1 cellular context compared by ENCODE assay signal in genomic region chr4:55395529-55396304, GRCh38.
TF ChIP-seq lines count a peak whose summit lies in the region.

TMEM165 (plus strand) TSS chr4:55395957; CDS start chr4:55396190, 233 bp downstream.

TF ChIP-seq in GM12878, 131 proteins besides CTCF, POLR2A, EP300 and RAD21 (continued from another document and continues in another):
- TF ChIP-seq ZBTB11 (CRISPR knock-in tag; IDR thresholded peaks at IDR 0.05) (no peak), BACH1 (IDR thresholded peaks at IDR 0.05; ENCODE audit: borderline replicate concordance) (peak; percentile 64; the same call in 1 of the 2 replicates), SREBF1 (IDR thresholded peaks at IDR 0.05; ENCODE audit: low read length) (no peak), MEF2B (IDR thresholded peaks at IDR 0.05; ENCODE audit: partially characterized antibody, poor library complexity, severe bottlenecking) (peak; percentile 18), RAD51 (IDR thresholded peaks at IDR 0.05) (no peak), YY1 (IDR thresholded peaks at IDR 0.05; ENCODE audit: low read depth, low read length) (peak; percentile 12; the same call in 1 of the 2 replicates), SMC3 (IDR thresholded peaks at IDR 0.05; ENCODE audit: borderline replicate concordance, low read length) (no peak), EGR1 (IDR thresholded peaks at IDR 0.05; ENCODE audit: borderline replicate concordance in 1 of 2, low read depth in 2 of 2, low read length in 2 of 2) (no peak), CBX3 (IDR thresholded peaks at IDR 0.05; ENCODE audit: borderline replicate concordance, low read depth) (no peak), ATF2 (IDR thresholded peaks at IDR 0.05; ENCODE audit: low read length) (no peak), CUX1 (IDR thresholded peaks at IDR 0.05; ENCODE audit: insufficient replicate concordance, low read depth, low read length) (no peak), NR2F1 (conservative IDR thresholded peaks at IDR 0.05) (peak; percentile 77), RB1 (IDR thresholded peaks at IDR 0.05; ENCODE audit: borderline replicate concordance) (no peak), BCL3 (IDR thresholded peaks at IDR 0.05; ENCODE audit: borderline replicate concordance, insufficient read depth, low read depth, low read length, poor library complexity, severe bottlenecking) (no peak), ASH2L (IDR thresholded peaks at IDR 0.05; ENCODE audit: borderline replicate concordance, low read depth) (no peak; the same call in 1 of the 2 replicates), NBN (IDR thresholded peaks at IDR 0.05) (peak; percentile 79), ZBTB33 (IDR thresholded peaks at IDR 0.05) (no peak), BRCA1 (IDR thresholded peaks at IDR 0.05; ENCODE audit: low read depth, low read length) (no peak), CREB1 (IDR thresholded peaks at IDR 0.05; ENCODE audit: low read depth) (peak; percentile 90), MYB (IDR thresholded peaks at IDR 0.05; ENCODE audit: borderline replicate concordance, low read depth, low read length) (no peak), USF2 (IDR thresholded peaks at IDR 0.05; ENCODE audit: borderline replicate concordance, low read depth, low read length) (no peak), RFX5 (IDR thresholded peaks at IDR 0.05; ENCODE audit: low read depth, low read length) (peak; percentile 83; the same call in 1 of the 2 replicates), SUZ12 (IDR thresholded peaks at IDR 0.05; ENCODE audit: unreplicated experiment) (no peak), NRF1 (conservative IDR thresholded peaks at IDR 0.05; ENCODE audit: low read depth, low read length) (no peak), PRDM15 (CRISPR knock-in tag; IDR thresholded peaks at IDR 0.05) (no peak), POLR2AphosphoS2 (IDR thresholded peaks at IDR 0.05; ENCODE audit: low read depth, low read length) (peak; percentile 60; the same call in 1 of the 2 replicates), ZNF24 (IDR thresholded peaks at IDR 0.05) (no peak), HDAC2 (IDR thresholded peaks at IDR 0.05) (no peak), PBX3 (IDR thresholded peaks at IDR 0.05; ENCODE audit: insufficient replicate concordance, low read depth, low read length) (no peak), CEBPB (IDR thresholded peaks at IDR 0.05; ENCODE audit: borderline replicate concordance in 1 of 2, low read depth in 2 of 2, low read length in 2 of 2) (no peak), ZNF274 (IDR thresholded peaks at IDR 0.05; ENCODE audit: insufficient read depth, insufficient read length) (no peak), HDGF (IDR thresholded peaks at IDR 0.05) (peak; percentile 91), POLR2AphosphoS5 (IDR thresholded peaks at IDR 0.05; ENCODE audit: low read length) (peak; percentile 93), CREM (IDR thresholded peaks at IDR 0.05; ENCODE audit: low read depth) (peak; percentile 63), MTA3 (IDR thresholded peaks at IDR 0.05; ENCODE audit: borderline replicate concordance, low read length) (no peak), BMI1 (IDR thresholded peaks at IDR 0.05; ENCODE audit: borderline replicate concordance) (no peak), CHD1 (IDR thresholded peaks at IDR 0.05; ENCODE audit: low read depth, low read length) (0 out of 2 replicates have a peak, but pooled peaks have one; percentile 30), ZNF207 (IDR thresholded peaks at IDR 0.05; ENCODE audit: borderline replicate concordance) (peak; percentile 48; the same call in 1 of the 2 replicates), POU2F2 (IDR thresholded peaks at IDR 0.05; ENCODE audit: borderline replicate concordance, low read depth, low read length) (peak; percentile 84; the same call in 1 of the 3 replicates), STAT3 (IDR thresholded peaks at IDR 0.05; ENCODE audit: low read depth, low read length) (no peak), IRF3 (IDR thresholded peaks at IDR 0.05) (peak; percentile 14; the same call in 1 of the 2 replicates), ZZZ3 (IDR thresholded peaks at IDR 0.05; ENCODE audit: control insufficient read depth, insufficient read length, low read depth) (no peak)
